13 cellular contexts compared by ENCODE assay signal in genomic region chr1:53303651-53304515, GRCh38. TPM values are rescaled to one million over a fixed set of nuclear protein-coding genes. Genes with fewer than 3 reads are reported as not detected.
A peak's percentile ranks its signal among the peaks of the same experiment; 100 is the strongest.
DNase-seq lines count a peak whose midpoint lies in the region; ATAC-seq and TF ChIP-seq lines count a peak whose summit lies in the region.
"Had no signal": no experiment of that assay in that cellular context is flagged by ENCODE, and none has a peak within 500 bp of the region (broad histone marks: within the 10 kb centered on the region; RNA-seq: fewer than 3 reads in every experiment).

No MANE protein-coding gene starts in this region.

- no peaks in the 10 kb centered on the region for H3K9me3 Mint-ChIP-seq in activated T-helper 17 cell treated with anti-CD3 and anti-CD28 coated beads, Interleukin-2, amount 50 U/mL, for 72 hours
- H3K9me3 Mint-ChIP-seq: memory B cell had no signal

- no peak overlapping the region for H3K4me3 Mint-ChIP-seq in activated T-helper 17 cell treated with anti-CD3 and anti-CD28 coated beads, Interleukin-2, amount 50 U/mL, for 72 hours
- H3K4me3 Mint-ChIP-seq: memory B cell had no signal

- H3K36me3 ChIP-seq in upper lobe of right lung, result no peaks in the 10 kb centered on the region
- no peaks in the 10 kb centered on the region for H3K36me3 ChIP-seq in testis (ENCODE audit: low read depth, missing control alignments)
- H3K36me3 ChIP-seq: neutrophil had no signal

- H3K4me1 ChIP-seq in right cardiac atrium (ENCODE audit: control insufficient read depth, insufficient read depth, low read length) (no peaks in the 10 kb centered on the region), upper lobe of right lung (peaks cover 3% of the 10 kb centered on the region), testis (peaks cover 51% of the 10 kb centered on the region)

- no peak for TF ChIP-seq POLR2A in testis (IDR thresholded peaks at IDR 0.05)

- DNase-seq in left ventricle myocardium superior (no peak), right cardiac atrium (no peak), upper lobe of right lung (no peak), testis (no peak), ecto neural progenitor cell (ENCODE audit: low spot score) (no peak), posterior vena cava (ENCODE audit: low spot score) (no peak)
- DNase-seq: activated naive CD4-positive, alpha-beta T cell; PC-9; stimulated activated CD4-positive, alpha-beta T cell treated with anti-CD3 and anti-CD28 coated beads, Interleukin-4, amount 100 ng/mL, for 4 hours had no signal

- H3K9me3 ChIP-seq in right cardiac atrium (ENCODE audit: control insufficient read depth, low read length), result no peaks in the 10 kb centered on the region
- H3K9me3 ChIP-seq in upper lobe of right lung, result no peaks in the 10 kb centered on the region
- no peaks in the 10 kb centered on the region for H3K9me3 ChIP-seq in testis
- H3K9me3 ChIP-seq: neutrophil had no signal

- TF ChIP-seq CTCF in upper lobe of right lung (IDR thresholded peaks at IDR 0.05), result no peak
- no peak for TF ChIP-seq CTCF in testis (IDR thresholded peaks at IDR 0.05)

- H3K27ac ChIP-seq in right cardiac atrium (ENCODE audit: low read length) (no peak overlapping the region), layer of hippocampus (ENCODE audit: low read depth, low read length) (peak overlapping the region; percentile 19), upper lobe of right lung (peak overlapping the region; percentile 1), testis (peak overlapping the region in 1 of 2 donors; percentile 39)
- H3K27ac ChIP-seq: neutrophil, PC-9 had no signal

- H3K4me3 ChIP-seq in right cardiac atrium (ENCODE audit: low read length), result no peak overlapping the region
- H3K4me3 ChIP-seq in upper lobe of right lung, result no peak overlapping the region
- no peak overlapping the region for H3K4me3 ChIP-seq in testis
- H3K4me3 ChIP-seq: PC-9 had no signal

- 68% methylated on average over 14 of the region's 14 CpGs for WGBS in right cardiac atrium
- 54 to 74% methylated on average over 14 of the region's 14 CpGs for WGBS in testis, 2 donors

- no peaks in the 10 kb centered on the region for H3K36me3 Mint-ChIP-seq in activated T-helper 17 cell treated with anti-CD3 and anti-CD28 coated beads, Interleukin-2, amount 50 U/mL, for 72 hours (ENCODE audit: low read depth)
- H3K36me3 Mint-ChIP-seq: memory B cell had no signal

- peak overlapping the region; percentile 61 for H3K27ac Mint-ChIP-seq in activated T-helper 17 cell treated with anti-CD3 and anti-CD28 coated beads, Interleukin-2, amount 50 U/mL, for 72 hours
- H3K27ac Mint-ChIP-seq: memory B cell had no signal

- no peaks in the 10 kb centered on the region for H3K27me3 Mint-ChIP-seq in activated T-helper 17 cell treated with anti-CD3 and anti-CD28 coated beads, Interleukin-2, amount 50 U/mL, for 72 hours
- H3K27me3 Mint-ChIP-seq: memory B cell had no signal

- H3K27me3 ChIP-seq in right cardiac atrium (ENCODE audit: control insufficient read depth, insufficient read depth) (no peaks in the 10 kb centered on the region), layer of hippocampus (ENCODE audit: control insufficient read depth, insufficient read depth, low read length) (no peaks in the 10 kb centered on the region), upper lobe of right lung (no peaks in the 10 kb centered on the region), testis (no peaks in the 10 kb centered on the region)
- H3K27me3 ChIP-seq: neutrophil had no signal

- no peaks in the 10 kb centered on the region for H3K4me1 Mint-ChIP-seq in activated T-helper 17 cell treated with anti-CD3 and anti-CD28 coated beads, Interleukin-2, amount 50 U/mL, for 72 hours
- H3K4me1 Mint-ChIP-seq: memory B cell had no signal

- intact Hi-C loops in left ventricle myocardium superior (cut with micrococcal nuclease) (no loop called here), right cardiac atrium (cut with DNase I) (no loop called here), upper lobe of right lung (cut with DNase I) (no loop called here), testis (cut with DNase I; ENCODE audit: low total_unique reads) (no loop called here), posterior vena cava (cut with DNase I) (no loop called here)

- ATAC-seq in left ventricle myocardium superior (peak; percentile 19), right cardiac atrium (no peak), upper lobe of right lung (peak; percentile 3)
- no peak for ATAC-seq in activated T-helper 17 cell treated with anti-CD3 and anti-CD28 coated beads, Interleukin-2, amount 50 U/mL, for 72 hours (replicated peaks)

RNA-seq across cellular contexts. Expression of gene LRP8, which starts 24.0 kb away (rescaled TPM):
- total RNA-seq in left ventricle myocardium superior (1.3 TPM), right cardiac atrium (1 to 10 TPM; 1.3 to 2.6 (median 1.9) TPM), upper lobe of right lung (11.6 TPM), testis (100 to 1,000 TPM; 223 to 253 TPM), posterior vena cava (1 to 10 TPM; 5.7 to 7.2 TPM)
- polyA plus RNA-seq in right cardiac atrium (0.27 TPM), testis (ENCODE audit: insufficient read depth, low read depth, low replicate concordance) (64.3 TPM)
- total RNA-seq in activated T-helper 17 cell treated with anti-CD3 and anti-CD28 coated beads, Interleukin-2, amount 50 U/mL, for 72 hours, result 10 to 100 TPM; 36.0 to 68.1 TPM

Comparison
In these comparisons a context has a peak if more than half of its experiments do, and no peak if none do; other contexts are left out.
1. ATAC-seq: peak in left ventricle myocardium superior (single experiment) and upper lobe of right lung (single experiment); none in right cardiac atrium (0 of 2) and activated T-helper 17 cell treated with anti-CD3 and anti-CD28 coated beads, Interleukin-2, amount 50 U/mL, for 72 hours (single experiment).